13 cellular contexts compared by ENCODE assay signal in the genomic region with DNA sequence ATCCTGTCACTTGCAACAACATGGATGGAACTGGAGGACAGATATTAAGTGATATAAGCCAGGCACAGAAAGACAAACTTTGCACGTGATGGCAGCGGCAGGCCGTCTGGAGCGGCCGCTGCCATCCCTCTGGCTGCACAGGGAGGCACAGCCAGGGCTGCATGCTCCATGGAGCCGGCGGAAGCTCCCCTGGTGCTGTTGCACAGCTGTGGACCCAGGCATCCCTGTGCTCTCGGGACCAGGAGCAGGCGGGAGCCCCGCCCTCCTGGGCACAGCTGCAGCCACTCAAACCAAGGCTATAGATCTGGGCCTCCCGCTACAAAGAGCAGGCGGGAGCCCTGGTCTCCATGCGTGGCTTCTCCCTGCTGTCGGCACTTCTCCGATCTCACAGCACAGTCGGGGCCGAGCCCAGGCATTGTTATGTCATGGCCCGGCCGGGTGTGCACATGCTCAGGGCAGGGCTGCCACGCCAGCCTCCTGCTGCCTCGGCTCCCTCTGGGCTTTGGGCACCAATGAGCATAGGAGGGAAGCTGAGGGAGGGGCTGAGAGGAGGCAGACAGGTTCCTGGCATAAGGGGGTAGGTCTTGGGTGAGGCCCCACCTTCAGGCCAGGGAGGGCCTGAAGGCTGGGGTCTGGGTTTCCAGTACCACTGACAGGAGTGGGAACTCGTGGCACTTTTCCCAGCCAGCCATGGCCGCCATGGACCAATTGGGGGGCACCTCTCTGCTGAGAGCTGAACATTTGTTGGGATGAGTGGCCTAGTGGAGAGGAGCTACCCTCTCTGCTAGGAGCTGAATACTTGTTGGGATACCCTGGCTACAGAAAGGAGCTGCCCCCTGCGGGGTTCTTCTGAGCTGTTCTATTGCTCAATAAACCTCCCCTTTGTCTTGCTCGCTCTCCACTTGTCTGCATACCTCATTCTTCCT. TPM values are rescaled to one million over a fixed set of nuclear protein-coding genes. Genes with fewer than 3 reads are reported as not detected.
DNase-seq lines count a peak whose midpoint lies in the region; ATAC-seq and TF ChIP-seq lines count a peak whose summit lies in the region.
"Had no signal": no experiment of that assay in that cellular context is flagged by ENCODE, and none has a peak within 500 bp of the region (broad histone marks: within the 10 kb centered on the region; RNA-seq: fewer than 3 reads in every experiment).

No MANE protein-coding gene starts in this region.

- no peaks in the 10 kb centered on the region for H3K27me3 Mint-ChIP-seq in activated naive CD8-positive, alpha-beta T cell treated with anti-CD3 and anti-CD28 coated beads, Interleukin-2, amount 50 U/mL, for 24 hours
- no peaks in the 10 kb centered on the region for H3K27me3 Mint-ChIP-seq in activated naive CD8-positive, alpha-beta T cell treated with anti-CD3 and anti-CD28 coated beads for 36 hours
- H3K27me3 Mint-ChIP-seq: B cell had no signal

- peaks cover 4 to 14% (median 9%) of the 10 kb centered on the region in 4 donors for H3K9me3 ChIP-seq in upper lobe of left lung

- H3K9me3 Mint-ChIP-seq in activated naive CD8-positive, alpha-beta T cell treated with anti-CD3 and anti-CD28 coated beads, Interleukin-2, amount 50 U/mL, for 24 hours, result peaks cover 27% of the 10 kb centered on the region
- peaks cover 27% of the 10 kb centered on the region for H3K9me3 Mint-ChIP-seq in activated naive CD8-positive, alpha-beta T cell treated with anti-CD3 and anti-CD28 coated beads for 36 hours
- peaks cover 12 to 22% of the 10 kb centered on the region in 2 donors for H3K9me3 Mint-ChIP-seq in activated naive CD4-positive, alpha-beta T cell treated with anti-CD3 and anti-CD28 coated beads, Interleukin-2, amount 50 U/mL, for 72 hours

- 95 to 99% methylated on average over 10 to 25 of the region's 25 CpGs for WGBS in upper lobe of left lung, 2 donors

- H3K4me1 ChIP-seq in upper lobe of left lung, result no peaks in the 10 kb centered on the region

- H3K4me3 ChIP-seq in upper lobe of left lung, result no peak overlapping the region

- H3K4me3 Mint-ChIP-seq in activated naive CD8-positive, alpha-beta T cell treated with anti-CD3 and anti-CD28 coated beads, Interleukin-2, amount 50 U/mL, for 24 hours, result no peak overlapping the region
- no peak overlapping the region for H3K4me3 Mint-ChIP-seq in activated naive CD8-positive, alpha-beta T cell treated with anti-CD3 and anti-CD28 coated beads for 36 hours
- H3K4me3 Mint-ChIP-seq: B cell had no signal

- DNase-seq in activated naive CD8-positive, alpha-beta T cell treated with anti-CD3 and anti-CD28 coated beads, Interleukin-2, amount 50 U/mL, for 24 hours, result no peak
- DNase-seq in activated naive CD8-positive, alpha-beta T cell treated with anti-CD3 and anti-CD28 coated beads for 36 hours, result no peak
- DNase-seq in left lobe of liver (ENCODE audit: low spot score) (peak; percentile 39), upper lobe of left lung (peak in 1 of 2 donors; percentile 69), RKO (ENCODE audit: low spot score) (no peak), amniotic stem cell (lab: John Stamatoyannopoulos, UW) (no peak)
- DNase-seq in activated naive CD4-positive, alpha-beta T cell treated with anti-CD3 and anti-CD28 coated beads, Interleukin-2, amount 50 U/mL, for 72 hours (ENCODE audit: low spot score in 2 of 2), result no peak
- DNase-seq: EL; NCI-H1694 treated with DMSO at 0.1 percent for 48 hours; RPMI8226; stimulated activated CD4-positive, alpha-beta T cell treated with anti-CD3 and anti-CD28 coated beads, Interleukin-15, amount 100 ng/mL, for 24 hours had no signal

- no peaks in the 10 kb centered on the region for H3K27me3 ChIP-seq in upper lobe of left lung

- TF ChIP-seq EP300 in upper lobe of left lung (IDR thresholded peaks at IDR 0.05), result no peak

- no peak for TF ChIP-seq POLR2A in upper lobe of left lung (IDR thresholded peaks at IDR 0.05)

- ATAC-seq in activated naive CD8-positive, alpha-beta T cell treated with anti-CD3 and anti-CD28 coated beads, Interleukin-2, amount 50 U/mL, for 24 hours, result peak; percentile 20
- ATAC-seq in left lobe of liver (no peak), upper lobe of left lung (ENCODE audit: low FRiP score in 2 of 2) (peak; percentile 23 to 34)
- no peak for ATAC-seq in activated naive CD4-positive, alpha-beta T cell treated with anti-CD3 and anti-CD28 coated beads, Interleukin-2, amount 50 U/mL, for 72 hours

- no peaks in the 10 kb centered on the region for H3K4me1 Mint-ChIP-seq in activated naive CD8-positive, alpha-beta T cell treated with anti-CD3 and anti-CD28 coated beads, Interleukin-2, amount 50 U/mL, for 24 hours
- H3K4me1 Mint-ChIP-seq in activated naive CD8-positive, alpha-beta T cell treated with anti-CD3 and anti-CD28 coated beads for 36 hours, result no peaks in the 10 kb centered on the region
- H3K4me1 Mint-ChIP-seq: B cell had no signal

- TF ChIP-seq CTCF in VCaP (conservative IDR thresholded peaks at IDR 0.05), result no peak
- TF ChIP-seq CTCF in upper lobe of left lung (IDR thresholded peaks at IDR 0.05), result no peak

- H3K36me3 ChIP-seq in upper lobe of left lung, result peaks cover 0 to 2% (median 0%) of the 10 kb centered on the region in 4 donors

- H3K27ac Mint-ChIP-seq in activated naive CD8-positive, alpha-beta T cell treated with anti-CD3 and anti-CD28 coated beads, Interleukin-2, amount 50 U/mL, for 24 hours, result no peak overlapping the region
- H3K27ac Mint-ChIP-seq in activated naive CD8-positive, alpha-beta T cell treated with anti-CD3 and anti-CD28 coated beads for 36 hours, result no peak overlapping the region
- no peak overlapping the region for H3K27ac Mint-ChIP-seq in activated naive CD4-positive, alpha-beta T cell treated with anti-CD3 and anti-CD28 coated beads, Interleukin-2, amount 50 U/mL, for 72 hours
- H3K27ac Mint-ChIP-seq: B cell had no signal

- peak overlapping the region; percentile 66 for H3K27ac ChIP-seq in VCaP
- H3K27ac ChIP-seq in upper lobe of left lung, result no peak overlapping the region

- peaks cover 48% of the 10 kb centered on the region for H3K36me3 Mint-ChIP-seq in activated naive CD8-positive, alpha-beta T cell treated with anti-CD3 and anti-CD28 coated beads, Interleukin-2, amount 50 U/mL, for 24 hours (ENCODE audit: low read depth)
- peaks cover 46% of the 10 kb centered on the region for H3K36me3 Mint-ChIP-seq in activated naive CD8-positive, alpha-beta T cell treated with anti-CD3 and anti-CD28 coated beads for 36 hours
- H3K36me3 Mint-ChIP-seq in activated naive CD4-positive, alpha-beta T cell treated with anti-CD3 and anti-CD28 coated beads, Interleukin-2, amount 50 U/mL, for 72 hours, result peaks cover 27 to 28% of the 10 kb centered on the region in 2 donors

RNA-seq across cellular contexts. Expression of a gene that starts 16.7 kb away (rescaled TPM):
- total RNA-seq in activated naive CD8-positive, alpha-beta T cell treated with anti-CD3 and anti-CD28 coated beads for 36 hours, result 10 to 100 TPM; 37.8 to 45.3 TPM
- total RNA-seq in left lobe of liver (14.4 TPM), upper lobe of left lung (10 to 100 TPM; 13.4 to 25.2 (median 22.1) TPM)
- 10 to 100 TPM; 24.9 to 38.3 TPM for total RNA-seq in activated naive CD4-positive, alpha-beta T cell treated with anti-CD3 and anti-CD28 coated beads, Interleukin-2, amount 50 U/mL, for 72 hours

RNA-seq across cellular contexts. Expression of a gene that starts 16.9 kb away (rescaled TPM):
- 10 to 100 TPM; 66.1 to 68.0 TPM for total RNA-seq in activated naive CD8-positive, alpha-beta T cell treated with anti-CD3 and anti-CD28 coated beads for 36 hours
- total RNA-seq in left lobe of liver, result 41.1 TPM
- total RNA-seq in upper lobe of left lung, result 100 to 1,000 TPM; 130 to 191 (median 146) TPM
- total RNA-seq in activated naive CD4-positive, alpha-beta T cell treated with anti-CD3 and anti-CD28 coated beads, Interleukin-2, amount 50 U/mL, for 72 hours, result 10 to 100 TPM; 72.1 to 99.7 TPM

RNA-seq across cellular contexts. Expression of a gene that starts 25.3 kb away (rescaled TPM):
- total RNA-seq in activated naive CD8-positive, alpha-beta T cell treated with anti-CD3 and anti-CD28 coated beads for 36 hours, result 100 to 1,000 TPM; 156 to 160 TPM
- total RNA-seq in left lobe of liver (52.5 TPM), upper lobe of left lung (100 to 1,000 TPM in 3 of 6 donors, 10 to 100 TPM in 3; 60.8 to 153 (median 96.5) TPM)
- 100 to 1,000 TPM in 1 of 2 donors, 10 to 100 TPM in 1; 95.3 to 166 TPM for total RNA-seq in activated naive CD4-positive, alpha-beta T cell treated with anti-CD3 and anti-CD28 coated beads, Interleukin-2, amount 50 U/mL, for 72 hours

RNA-seq across cellular contexts. Expression of a gene that starts 32.5 kb away (rescaled TPM):
- 10 to 100 TPM; 30.7 to 33.7 TPM for total RNA-seq in activated naive CD8-positive, alpha-beta T cell treated with anti-CD3 and anti-CD28 coated beads for 36 hours
- 62.4 TPM for total RNA-seq in left lobe of liver
- 100 to 1,000 TPM in 4 of 6 donors, 10 to 100 TPM in 2; 71.6 to 240 (median 145) TPM for total RNA-seq in upper lobe of left lung
- total RNA-seq in activated naive CD4-positive, alpha-beta T cell treated with anti-CD3 and anti-CD28 coated beads, Interleukin-2, amount 50 U/mL, for 72 hours, result 10 to 100 TPM; 54.7 to 67.4 TPM

Comparison
In these comparisons a context has a peak if more than half of its experiments do, and no peak if none do; other contexts are left out.
1. ATAC-seq: peak in activated naive CD8-positive, alpha-beta T cell treated with anti-CD3 and anti-CD28 coated beads, Interleukin-2, amount 50 U/mL, for 24 hours (single experiment) and upper lobe of left lung (2 of 2); none in left lobe of liver (single experiment) and activated naive CD4-positive, alpha-beta T cell treated with anti-CD3 and anti-CD28 coated beads, Interleukin-2, amount 50 U/mL, for 72 hours (0 of 2).